Comparison of ENCODE assay signal across 16 cellular contexts in genomic region chr10:7401156-7401555, GRCh38. TPM values are rescaled to one million over a fixed set of nuclear protein-coding genes. Genes with fewer than 3 reads are reported as not detected.
DNase-seq lines count a peak whose midpoint lies in the region; ATAC-seq, FAIRE-seq and TF ChIP-seq lines count a peak whose summit lies in the region.
"Had no signal": no experiment of that assay in that cellular context is flagged by ENCODE, and none has a peak within 500 bp of the region (broad histone marks: within the 10 kb centered on the region; RNA-seq: fewer than 3 reads in every experiment).

No MANE protein-coding gene starts in this region.

- in situ Hi-C loops in HepG2 (cut with HindIII; ENCODE audit: extremely low pct_ligation_motif_present, low pct_unique_long_range_greater_than_20kb) (no loop called here), gastrocnemius medialis (cut with MboI; ENCODE audit: low sequenced_read_pairs in 4 of 4) (loop anchor here in 3 of 4 donors (10.0 to 25.0 kb wide), 4 partner anchors 156 to 989 kb away; no protein-coding TSS in a partner anchor)

- H3K27me3 ChIP-seq in left ventricle myocardium inferior (ENCODE audit: low read depth) (no peaks in the 10 kb centered on the region), HepG2 (ENCODE audit: control insufficient read depth in 1 of 2, insufficient read depth in 2 of 2, low read length in 2 of 2) (0 out of 5 replicates have a peak, but pooled peaks cover 0 to 2% of the 10 kb centered on the region in 2 experiments), right lobe of liver (no peaks in the 10 kb centered on the region), gastrocnemius medialis (no peaks in the 10 kb centered on the region)

- intact Hi-C loops in left ventricle myocardium inferior (cut with micrococcal nuclease) = no loop called here
- intact Hi-C loops in Right ventricle myocardium superior (cut with DNase I) = loop anchor here (10.0 kb wide), 1 partner anchor 56 kb away; no protein-coding TSS in a partner anchor
- intact Hi-C loops in HepG2 (cut with micrococcal nuclease; ENCODE audit: unreplicated experiment) = no loop called here
- intact Hi-C loops in right lobe of liver (cut with DNase I) = no loop called here
- intact Hi-C loops in gastrocnemius medialis (cut with DNase I; ENCODE audit: low total_unique reads) = loop anchor here (10.0 kb wide), 1 partner anchor 996 kb away; no protein-coding TSS in a partner anchor

- H2AFZ ChIP-seq in HepG2 (ENCODE audit: low read length) = no peak overlapping the region

- no peak for ATAC-seq in Right ventricle myocardium superior (ENCODE audit: poor library complexity)
- ATAC-seq in HepG2 = no peak
- ATAC-seq in right lobe of liver = no peak
- no peak for ATAC-seq in gastrocnemius medialis

- H3K27ac ChIP-seq in left ventricle myocardium inferior (replicated peaks) (peak overlapping the region; percentile 71), HepG2 (ENCODE audit: extremely low read length, insufficient read depth, low read length) (no peak overlapping the region), right lobe of liver (no peak overlapping the region), gastrocnemius medialis (peak overlapping the region; percentile 29 to 84 (median 67))

- TF ChIP-seq EP300 in HepG2 (IDR thresholded peaks at IDR 0.05; ENCODE audit: low read depth in 2 of 2, low read length in 2 of 2) = no peak
- no peak for TF ChIP-seq EP300 in HepG2 (CRISPR knock-in tag; IDR thresholded peaks at IDR 0.05; ENCODE audit: borderline replicate concordance)

- H3K9me3 ChIP-seq in left ventricle myocardium inferior (replicated peaks) (no peaks in the 10 kb centered on the region), HepG2 (ENCODE audit: low read length) (no peaks in the 10 kb centered on the region), right lobe of liver (no peaks in the 10 kb centered on the region), gastrocnemius medialis (no peaks in the 10 kb centered on the region)
- H3K9me3 ChIP-seq: HAP-1 had no signal

- no peak for FAIRE-seq in HepG2 (lab: Jason Lieb, UNC)
- FAIRE-seq: G401.6, GM12892, H54 had no signal

- H3K79me2 ChIP-seq in HepG2 (ENCODE audit: insufficient read depth, low read length) = no peaks in the 10 kb centered on the region

- H3K4me1 ChIP-seq in left ventricle myocardium inferior (peaks cover 90% of the 10 kb centered on the region), HepG2 (ENCODE audit: insufficient read depth, low read length) (no peaks in the 10 kb centered on the region), right lobe of liver (no peaks in the 10 kb centered on the region), gastrocnemius medialis (peaks cover 32 to 49% of the 10 kb centered on the region in 2 donors)
- H3K4me1 ChIP-seq: HAP-1 had no signal

- H3K9ac ChIP-seq in HepG2 (ENCODE audit: insufficient read depth, low read depth, low read length) = no peak overlapping the region

- TF ChIP-seq POLR2A in HepG2 (IDR thresholded peaks at IDR 0.05; ENCODE audit: insufficient read depth in 1 of 2, low read depth in 2 of 2, low read length in 2 of 2) (no peak), right lobe of liver (IDR thresholded peaks at IDR 0.05) (no peak), gastrocnemius medialis (IDR thresholded peaks at IDR 0.05) (no peak)

- POLR2A ChIA-PET in HepG2 (lab: Yijun Ruan, JAX) = no interaction called here

- H3K36me3 ChIP-seq in left ventricle myocardium inferior = no peaks in the 10 kb centered on the region
- no peaks in the 10 kb centered on the region for H3K36me3 ChIP-seq in HepG2 (replicated peaks in 1 of 2; ENCODE audit: control insufficient read depth in 1 of 2, insufficient read depth in 2 of 2, low read length in 2 of 2)
- no peaks in the 10 kb centered on the region for H3K36me3 ChIP-seq in right lobe of liver
- no peaks in the 10 kb centered on the region for H3K36me3 ChIP-seq in gastrocnemius medialis
- H3K36me3 ChIP-seq: HAP-1 had no signal

- H3K4me3 ChIP-seq in left ventricle myocardium inferior = no peak overlapping the region
- no peak overlapping the region for H3K4me3 ChIP-seq in HepG2 (replicated peaks in 1 of 3; ENCODE audit: insufficient read depth in 1 of 3, low read depth in 2 of 3, low read length in 3 of 3)
- no peak overlapping the region for H3K4me3 ChIP-seq in right lobe of liver
- no peak overlapping the region for H3K4me3 ChIP-seq in gastrocnemius medialis
- H3K4me3 ChIP-seq: HAP-1 had no signal

- CTCF ChIA-PET in HepG2 (lab: Yijun Ruan, JAX; ENCODE audit: low intra/inter-chr PET ratio, low total read pairs) = no interaction called here

- TF ChIP-seq CTCF in left ventricle myocardium inferior (IDR thresholded peaks at IDR 0.05; ENCODE audit: borderline replicate concordance) = no peak
- no peak for TF ChIP-seq CTCF in HepG2 (CRISPR knock-in tag; IDR thresholded peaks at IDR 0.05)
- no peak for TF ChIP-seq CTCF in right lobe of liver (IDR thresholded peaks at IDR 0.05)
- TF ChIP-seq CTCF in gastrocnemius medialis (IDR thresholded peaks at IDR 0.05 in 4 of 5, conservative IDR thresholded peaks at IDR 0.05 in 1 of 5) = no peak

- DNase-seq in left ventricle myocardium inferior (no peak), Right ventricle myocardium superior (no peak), HepG2 (ENCODE audit: low spot score) (no peak), right lobe of liver (no peak), gastrocnemius medialis (no peak), DMS53 (lab: John Stamatoyannopoulos, UW) (no peak)
- DNase-seq: Calu3; CD4-positive, alpha-beta memory T cell; COR-L47; DND-41; GOT3; HFFc6 had no signal

- no peak for TF ChIP-seq RAD21 in HepG2 (CRISPR knock-in tag; IDR thresholded peaks at IDR 0.05)

- H4K20me1 ChIP-seq in HepG2 (ENCODE audit: insufficient read depth, low read length) = no peaks in the 10 kb centered on the region

- no TSS peak for BruUV-seq in HepG2 (replicated peaks; lab: Mats Ljungman, UMichigan)

- no peak overlapping the region for H3K4me2 ChIP-seq in HepG2 (ENCODE audit: low read depth, low read length)

- 20% methylated on average over 6 of the region's 6 CpGs for WGBS in HepG2 (ENCODE audit: low lambda C conversion rate)
- WGBS in right lobe of liver (ENCODE audit: insufficient coverage, low coverage, low lambda C conversion rate, missing lambda C conversion rate) = 57% methylated on average over 6 of the region's 6 CpGs

TF ChIP-seq in HepG2, 621 proteins besides CTCF, POLR2A, EP300 and RAD21 (continues in another document):
- TF ChIP-seq NFE2L1 (CRISPR knock-in tag; IDR thresholded peaks at IDR 0.05; ENCODE audit: borderline replicate concordance) (no peak), YY1 (IDR thresholded peaks at IDR 0.05; ENCODE audit: insufficient read depth, insufficient replicate concordance, low read depth, low read length) (no peak), CBX5 (CRISPR knock-in tag; IDR thresholded peaks at IDR 0.05; ENCODE audit: borderline replicate concordance) (no peak), HIC2 (CRISPR knock-in tag; IDR thresholded peaks at IDR 0.05; ENCODE audit: low read depth) (no peak), ZNF468 (CRISPR knock-in tag; IDR thresholded peaks at IDR 0.05) (no peak), ZNF788 (CRISPR knock-in tag; IDR thresholded peaks at IDR 0.05; ENCODE audit: borderline replicate concordance) (no peak), ZNF331 (CRISPR knock-in tag; IDR thresholded peaks at IDR 0.05) (no peak), GABPA (IDR thresholded peaks at IDR 0.05; ENCODE audit: low read depth, low read length) (no peak), GABPA (CRISPR knock-in tag; IDR thresholded peaks at IDR 0.05; ENCODE audit: low read depth) (peak; percentile 69), GABPB1 (CRISPR knock-in tag; IDR thresholded peaks at IDR 0.05) (peak; percentile 52; the same call in 1 of the 2 replicates), HOXA9 (CRISPR knock-in tag; IDR thresholded peaks at IDR 0.05; ENCODE audit: borderline replicate concordance) (no peak)

RNA-seq across cellular contexts. Expression of gene SFMBT2, which starts 9.7 kb away (rescaled TPM):
- total RNA-seq in left ventricle myocardium inferior = 11.0 TPM
- 9.4 TPM for total RNA-seq in Right ventricle myocardium superior
- 0.02 and 0.04 TPM in 2 replicates for total RNA-seq in HepG2 (2016; rRNA removed; fragmentation: Illumina TruSeq; extraction: Trizol)
- not detected in 2 replicates for total RNA-seq in HepG2 (2016; cell fraction: cytosol; rRNA removed; fragmentation: Illumina TruSeq; extraction: Trizol; ENCODE audit: low read depth)
- total RNA-seq in HepG2 (2016; cell fraction: insoluble cytoplasmic fraction; rRNA removed; fragmentation: Illumina TruSeq; extraction: Trizol) = 0.02 TPM in 1 of 2 replicates, not detected in the other
- total RNA-seq in HepG2 (2016; cell fraction: membrane; rRNA removed; fragmentation: Illumina TruSeq; extraction: Trizol) = not detected in 2 replicates
- total RNA-seq in HepG2 (2016; cell fraction: nucleus; rRNA removed; fragmentation: Illumina TruSeq; extraction: Trizol) = 0.03 TPM in 1 of 2 replicates, not detected in the other
- polyA plus RNA-seq in HepG2 (2011; rRNA removed) = 0.01 TPM in 2 replicates
- polyA plus RNA-seq in HepG2 (2011; cell fraction: cytosol; rRNA removed) = 0.01 TPM in 2 replicates
- polyA plus RNA-seq in HepG2 (2011; cell fraction: nucleus; rRNA removed) = 0.02 and 0.06 TPM in 2 replicates
- not detected in 2 replicates for polyA plus RNA-seq in HepG2 (2012)
- not detected in 2 replicates for polyA plus RNA-seq in HepG2 (2016; cell fraction: cytosol; fragmentation: Illumina TruSeq; extraction: Trizol; ENCODE audit: low read depth)
- polyA plus RNA-seq in HepG2 (2016; cell fraction: insoluble cytoplasmic fraction; fragmentation: Illumina TruSeq; extraction: Trizol; ENCODE audit: low read depth) = not detected in 2 replicates
- not detected in 2 replicates for polyA plus RNA-seq in HepG2 (2016; cell fraction: membrane; fragmentation: Illumina TruSeq; extraction: Trizol; ENCODE audit: low read depth)
- polyA plus RNA-seq in HepG2 (2016; cell fraction: nucleus; fragmentation: Illumina TruSeq; extraction: Trizol; ENCODE audit: insufficient read depth, low read depth) = not detected in 2 replicates
- 0.14 and 27.7 TPM in 2 replicates for polyA minus RNA-seq in HepG2 (2011; rRNA and poly(A)+ RNA removed; ENCODE audit: low replicate concordance)
- 0.09 and 0.69 TPM in 2 replicates for polyA minus RNA-seq in HepG2 (2011; cell fraction: cytosol; rRNA and poly(A)+ RNA removed)
- polyA minus RNA-seq in HepG2 (2011; cell fraction: nucleus; rRNA and poly(A)+ RNA removed) = 0.12 and 0.13 TPM in 2 replicates
- 1 to 10 TPM; 1.4 to 3.4 (median 1.8) TPM for total RNA-seq in right lobe of liver
- total RNA-seq in gastrocnemius medialis = 1 to 10 TPM; 1.1 to 6.9 (median 2.1) TPM

Comparison
In these comparisons a context has a peak if more than half of its experiments do, and no peak if none do; other contexts are left out.
1. intact Hi-C loops: an anchor here in Right ventricle myocardium superior (10.0 kb wide) and gastrocnemius medialis (10.0 kb wide); none called in left ventricle myocardium inferior, HepG2 and right lobe of liver.
2. H3K27ac ChIP-seq: peak in left ventricle myocardium inferior (single experiment) and gastrocnemius medialis (4 of 4); none in HepG2 (single experiment) and right lobe of liver (0 of 3).